20 cellular contexts compared by ENCODE assay signal in the genomic region with DNA sequence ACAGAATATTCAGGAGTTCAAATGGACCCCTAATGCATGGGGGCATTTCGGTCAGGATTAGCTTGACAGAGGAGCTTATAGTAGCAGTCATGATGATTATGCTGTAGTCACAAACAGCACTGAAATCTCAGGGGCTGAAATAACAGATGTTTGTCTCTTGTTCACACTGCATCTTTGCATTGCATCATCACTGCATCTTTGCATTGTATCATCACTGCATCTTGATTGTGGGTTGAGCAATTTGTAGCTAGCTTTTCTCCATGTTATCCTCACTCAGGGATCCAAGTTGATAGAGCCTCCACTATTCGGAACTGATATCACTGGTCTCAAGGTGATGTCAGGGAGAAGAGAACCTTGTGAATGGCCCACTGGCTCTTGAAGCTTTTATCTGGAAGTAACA.
DNase-seq lines count a peak whose midpoint lies in the region; ATAC-seq, FAIRE-seq and TF ChIP-seq lines count a peak whose summit lies in the region.
"Had no signal": no experiment of that assay in that cellular context is flagged by ENCODE, and none has a peak within 500 bp of the region (broad histone marks: within the 10 kb centered on the region; RNA-seq: fewer than 3 reads in every experiment).

No MANE protein-coding gene starts in this region.

- no peaks in the 10 kb centered on the region for H3K79me1 ChIP-seq in mesenchymal stem cell (replicated peaks; ENCODE audit: low read length, poor library complexity, severe bottlenecking)

- no peaks in the 10 kb centered on the region for H3K9me1 ChIP-seq in K562 (ENCODE audit: control insufficient read depth, insufficient read depth, low read length)

- no peak for TF ChIP-seq POLR2A in K562 (conservative IDR thresholded peaks at IDR 0.05)

- H3F3A ChIP-seq in GM23248 (ENCODE audit: insufficient read depth), result no peaks in the 10 kb centered on the region

- H3K27ac Mint-ChIP-seq in activated CD8-positive, alpha-beta T cell treated with anti-CD3 and anti-CD28 coated beads for 36 hours, result no peak overlapping the region
- H3K27ac Mint-ChIP-seq: CD8-positive, alpha-beta memory T cell had no signal

- H2BK15ac ChIP-seq in mesenchymal stem cell (ENCODE audit: low read depth, poor library complexity, severe bottlenecking), result no peak overlapping the region

- H3K4me3 ChIP-seq in GM23248 (no peak overlapping the region), K562 (no peak overlapping the region), fibroblast of mammary gland (ENCODE audit: control insufficient read depth, low read depth, low read length) (no peak overlapping the region), mesenchymal stem cell (ENCODE audit: insufficient read depth in 1 of 2, low read depth in 1 of 2, low read length in 2 of 2) (no peak overlapping the region)
- H3K4me3 ChIP-seq: A549; BLaER1 treated with 17β-estradiol and CSF1 and Interleukin-3, amounts not matched to agents 10 nM and 100 nM; HAP-1 had no signal

- no peak overlapping the region for H2AFZ ChIP-seq in GM23248
- H2AFZ ChIP-seq in K562 (ENCODE audit: low read depth, low read length), result no peak overlapping the region
- no peak overlapping the region for H2AFZ ChIP-seq in mesenchymal stem cell (ENCODE audit: low read depth, low read length)

- H4K8ac ChIP-seq in mesenchymal stem cell (ENCODE audit: low read length), result no peak overlapping the region

- in situ Hi-C loops in GM23248 (cut with MboI) (loop anchor here (10.0 to 25.0 kb wide), 2 partner anchors 238 to 485 kb away; no protein-coding TSS in a partner anchor), K562 (cut with MboI) (no loop called here)

- no peaks in the 10 kb centered on the region for H3K36me3 Mint-ChIP-seq in activated CD8-positive, alpha-beta T cell treated with anti-CD3 and anti-CD28 coated beads for 36 hours (ENCODE audit: low read depth)
- H3K36me3 Mint-ChIP-seq: CD8-positive, alpha-beta memory T cell had no signal

- TF ChIP-seq CTCF in K562 (IDR thresholded peaks at IDR 0.05 in 2 of 3, conservative IDR thresholded peaks at IDR 0.05 in 1 of 3; ENCODE audit: insufficient read depth in 2 of 3, low read depth in 1 of 3, low read length in 3 of 3) (no peak), fibroblast of mammary gland (conservative IDR thresholded peaks at IDR 0.05; ENCODE audit: control insufficient read depth, insufficient read depth, low read depth, low read length) (no peak), GM20000 (IDR thresholded peaks at IDR 0.05; ENCODE audit: extremely low read depth, missing control alignments) (no peak)
- TF ChIP-seq CTCF in activated CD8-positive, alpha-beta T cell treated with anti-CD3 and anti-CD28 coated beads for 36 hours (IDR thresholded peaks at IDR 0.05), result no peak

- BruUV-seq in K562 (replicated peaks; lab: Mats Ljungman, UMichigan), result no TSS peak

- H3K4me1 Mint-ChIP-seq in activated CD8-positive, alpha-beta T cell treated with anti-CD3 and anti-CD28 coated beads for 36 hours (ENCODE audit: low read depth), result no peaks in the 10 kb centered on the region

- H2BK12ac ChIP-seq in mesenchymal stem cell (ENCODE audit: low read length in 2 of 2), result no peak overlapping the region

- no peak overlapping the region for H3K18ac ChIP-seq in mesenchymal stem cell (ENCODE audit: low read depth in 1 of 2, low read length in 2 of 2)

- H3K9ac ChIP-seq in GM23248, result no peak overlapping the region
- H3K9ac ChIP-seq in K562 (ENCODE audit: insufficient read depth in 1 of 2, low read depth in 2 of 2, low read length in 2 of 2), result no peak overlapping the region
- no peak overlapping the region for H3K9ac ChIP-seq in mesenchymal stem cell (ENCODE audit: low read length)
- H3K9ac ChIP-seq: BLaER1 treated with 17β-estradiol and CSF1 and Interleukin-3, amounts not matched to agents 10 nM and 100 nM had no signal

- H3K27me3 ChIP-seq in GM23248 (replicated peaks; ENCODE audit: insufficient read depth), result no peaks in the 10 kb centered on the region
- peaks cover 2 to 7% of the 10 kb centered on the region in 2 experiments; a peak in 2 of 5 replicates for H3K27me3 ChIP-seq in K562 (ENCODE audit: control insufficient read depth in 2 of 2, insufficient read depth in 2 of 2, low read length in 2 of 2)
- peaks cover 0 to 2% of the 10 kb centered on the region in 2 experiments for H3K27me3 ChIP-seq in mesenchymal stem cell (ENCODE audit: control insufficient read depth in 1 of 2, insufficient read depth in 1 of 2, low read length in 2 of 2)
- H3K27me3 ChIP-seq: BLaER1 treated with 17β-estradiol and CSF1 and Interleukin-3, amounts not matched to agents 10 nM and 100 nM had no signal

- no peaks in the 10 kb centered on the region for H3K79me2 ChIP-seq in GM23248 (ENCODE audit: insufficient read depth)
- H3K79me2 ChIP-seq in K562 (ENCODE audit: control insufficient read depth, insufficient read depth, low read length), result no peaks in the 10 kb centered on the region

- H3K36me3 ChIP-seq in GM23248 (ENCODE audit: low read depth), result no peaks in the 10 kb centered on the region
- no peaks in the 10 kb centered on the region for H3K36me3 ChIP-seq in K562 (ENCODE audit: control insufficient read depth, insufficient read depth, low read length)
- H3K36me3 ChIP-seq in mesenchymal stem cell (ENCODE audit: control insufficient read depth in 1 of 2, insufficient read depth in 2 of 2, low read depth in 1 of 2, low read length in 2 of 2), result no peaks in the 10 kb centered on the region
- H3K36me3 ChIP-seq: BLaER1 treated with 17β-estradiol and CSF1 and Interleukin-3, amounts not matched to agents 10 nM and 100 nM; HAP-1 had no signal

- DNase-seq in GM23248, result peak; percentile 42
- no peak for DNase-seq in K562 (ENCODE audit: extremely low read depth in 1 of 4, low spot score in 3 of 4)
- DNase-seq in fibroblast of mammary gland (ENCODE audit: low read depth), result peak; percentile 59
- DNase-seq in mesenchymal stem cell, result peak; percentile 11
- no peak for DNase-seq in SW480 (ENCODE audit: low spot score)
- DNase-seq in NCI-H2029 (lab: John Stamatoyannopoulos, UW), result no peak
- DNase-seq in activated CD8-positive, alpha-beta T cell treated with anti-CD3 and anti-CD28 coated beads for 36 hours, result no peak
- no peak for DNase-seq in GM20000 (ENCODE audit: low spot score)
- DNase-seq: CD8-positive, alpha-beta memory T cell; DMS79 treated with DMSO at 0.1 percent for 48 hours; NCI-H1092 treated with DMSO at 0.1 percent for 48 hours; NCI-H510A; NCI-H748 treated with DMSO at 0.1 percent for 48 hours; NK-92 treated with Interleukin-12 subunit alpha and Interleukin-12 subunit beta, amount 100 ng/mL, for 24 hours had no signal

- H3K9me3 ChIP-seq in GM23248 (ENCODE audit: low read depth) (no peaks in the 10 kb centered on the region), K562 (replicated peaks; ENCODE audit: control insufficient read depth, insufficient read depth, low read depth, low read length) (no peaks in the 10 kb centered on the region), mesenchymal stem cell (ENCODE audit: control insufficient read depth, low read length) (no peaks in the 10 kb centered on the region)
- H3K9me3 ChIP-seq: A549, HAP-1 had no signal

- H4K20me1 ChIP-seq in GM23248 (ENCODE audit: insufficient read depth) (no peaks in the 10 kb centered on the region), K562 (replicated peaks; ENCODE audit: control insufficient read depth, insufficient read depth, low read length) (no peaks in the 10 kb centered on the region)
- H4K20me1 ChIP-seq: BLaER1 treated with 17β-estradiol and CSF1 and Interleukin-3, amounts not matched to agents 10 nM and 100 nM had no signal

- H2BK120ac ChIP-seq in mesenchymal stem cell (ENCODE audit: low read depth, low read length), result no peak overlapping the region

- intact Hi-C loops in K562 (cut with micrococcal nuclease), result no loop called here
- intact Hi-C loops in activated CD8-positive, alpha-beta T cell treated with anti-CD3 and anti-CD28 coated beads for 36 hours (cut with micrococcal nuclease), result no loop called here

- H2BK5ac ChIP-seq in mesenchymal stem cell (ENCODE audit: low read depth, low read length, poor library complexity, severe bottlenecking), result no peak overlapping the region

- no peak overlapping the region for H3K4ac ChIP-seq in mesenchymal stem cell (ENCODE audit: low read depth in 1 of 2, low read length in 2 of 2)

- no peak overlapping the region for H3K23ac ChIP-seq in mesenchymal stem cell (ENCODE audit: low read length in 2 of 2)

- H3K27ac ChIP-seq in GM23248 (no peak overlapping the region), K562 (ENCODE audit: extremely low read depth, low read depth, low read length) (no peak overlapping the region), mesenchymal stem cell (ENCODE audit: low read length, poor library complexity, severe bottlenecking) (no peak overlapping the region)
- H3K27ac ChIP-seq: A549; BLaER1 treated with 17β-estradiol and CSF1 and Interleukin-3, amounts not matched to agents 10 nM and 100 nM; HL-60 had no signal

- no peak overlapping the region for H3K14ac ChIP-seq in mesenchymal stem cell (ENCODE audit: low read length in 2 of 2)

- no peaks in the 10 kb centered on the region for H3K9me3 Mint-ChIP-seq in activated CD8-positive, alpha-beta T cell treated with anti-CD3 and anti-CD28 coated beads for 36 hours
- H3K9me3 Mint-ChIP-seq: CD8-positive, alpha-beta memory T cell had no signal

- no peak for ATAC-seq in K562
- no peak for ATAC-seq in activated CD8-positive, alpha-beta T cell treated with anti-CD3 and anti-CD28 coated beads for 36 hours
- ATAC-seq: A549, Right ventricle myocardium inferior had no signal

- peaks cover 2% of the 10 kb centered on the region for H3K27me3 Mint-ChIP-seq in activated CD8-positive, alpha-beta T cell treated with anti-CD3 and anti-CD28 coated beads for 36 hours

- H3K4me3 Mint-ChIP-seq in activated CD8-positive, alpha-beta T cell treated with anti-CD3 and anti-CD28 coated beads for 36 hours, result no peak overlapping the region

- POLR2A ChIA-PET in K562 (lab: Yijun Ruan, JAX), result no interaction called here
- POLR2A ChIA-PET in activated CD8-positive, alpha-beta T cell treated with anti-CD3 and anti-CD28 coated beads for 36 hours (lab: Charles Lee), result no interaction called here

- H3K4me1 ChIP-seq in GM23248 (ENCODE audit: insufficient read depth), result 0 out of 2 replicates have a peak, but pooled peaks cover 5% of the 10 kb centered on the region
- H3K4me1 ChIP-seq in K562 (replicated peaks in 1 of 2; ENCODE audit: control insufficient read depth in 2 of 2, insufficient read depth in 2 of 2, low read length in 2 of 2), result no peaks in the 10 kb centered on the region
- no peaks in the 10 kb centered on the region for H3K4me1 ChIP-seq in mesenchymal stem cell (ENCODE audit: control insufficient read depth, insufficient read depth, low read depth, low read length)
- H3K4me1 ChIP-seq: A549, HAP-1 had no signal

- H3K9me2 ChIP-seq in GM23248 (ENCODE audit: insufficient read depth), result no peaks in the 10 kb centered on the region

- TF ChIP-seq RAD21 in K562 (CRISPR knock-in tag; conservative IDR thresholded peaks at IDR 0.05 in 1 of 2, IDR thresholded peaks at IDR 0.05 in 1 of 2), result no peak

- TF ChIP-seq EP300 in K562 (IDR thresholded peaks at IDR 0.05; ENCODE audit: low read length), result no peak

- H3K4me2 ChIP-seq in GM23248 (ENCODE audit: unreplicated experiment) (no peak overlapping the region), K562 (ENCODE audit: insufficient read depth, low read length) (no peak overlapping the region), mesenchymal stem cell (ENCODE audit: low read length, poor library complexity, severe bottlenecking) (no peak overlapping the region)
- H3K4me2 ChIP-seq: A549; BLaER1 treated with 17β-estradiol and CSF1 and Interleukin-3, amounts not matched to agents 10 nM and 100 nM had no signal

- no peak overlapping the region for H2AK5ac ChIP-seq in mesenchymal stem cell (ENCODE audit: low read length, severe bottlenecking)

- no peak for FAIRE-seq in K562 (lab: Jason Lieb, UNC)
- FAIRE-seq: A549, RCC 7860 had no signal

- no peak overlapping the region for H4K91ac ChIP-seq in mesenchymal stem cell (ENCODE audit: low read length)

- CTCF ChIA-PET in K562 (lab: Yijun Ruan, JAX; ENCODE audit: low intra/inter-chr PET ratio), result no interaction called here
- CTCF ChIA-PET in activated CD8-positive, alpha-beta T cell treated with anti-CD3 and anti-CD28 coated beads for 36 hours (lab: Charles Lee), result no interaction called here

- whole genome bisulfite sequencing in GM23248 (ENCODE audit: low coverage in 1 of 2, low lambda C conversion rate in 2 of 2, missing lambda C conversion rate in 2 of 2), 2 experiments, result 95 to 97% methylated on average over 2 of the region's 2 CpGs
- 0% methylated on average over 2 of the region's 2 CpGs for WGBS in K562 (ENCODE audit: insufficient coverage, low coverage, missing lambda C conversion rate)
- 100% methylated on average over 2 of the region's 2 CpGs for WGBS in mesenchymal stem cell

Comparison
In these comparisons a context has a peak if more than half of its experiments do, and no peak if none do; other contexts are left out.
1. DNase-seq: peak in GM23248 (single experiment), fibroblast of mammary gland (single experiment) and mesenchymal stem cell (single experiment); none in K562 (0 of 4), SW480 (single experiment), NCI-H2029 (single experiment), activated CD8-positive, alpha-beta T cell treated with anti-CD3 and anti-CD28 coated beads for 36 hours (single experiment) and GM20000 (single experiment).